ENCODE assay signal across 1 cellular context in genomic region chr17:69428252-69428980, GRCh38.
A peak's percentile ranks its signal among the peaks of the same experiment; 100 is the strongest.
TF ChIP-seq lines count a peak whose summit lies in the region.

No MANE protein-coding gene starts in this region.

TF ChIP-seq in GM12878, 131 proteins besides CTCF, POLR2A, EP300 and RAD21:
- TF ChIP-seq NFYA (IDR thresholded peaks at IDR 0.05; ENCODE audit: borderline replicate concordance, low read depth, low read length): no peak
- TF ChIP-seq RCOR1 (conservative IDR thresholded peaks at IDR 0.05; ENCODE audit: low read depth, low read length): no peak
- no peak for TF ChIP-seq CHD1 (IDR thresholded peaks at IDR 0.05; ENCODE audit: low read depth, low read length)
- TF ChIP-seq CHD4 (IDR thresholded peaks at IDR 0.05): no peak
- TF ChIP-seq ATF7 (IDR thresholded peaks at IDR 0.05; ENCODE audit: low read depth): 0 out of 2 replicates have a peak, but pooled peaks have one; percentile 20
- 0 out of 2 replicates have a peak, but pooled peaks have one; percentile 13 for TF ChIP-seq ZNF384 (IDR thresholded peaks at IDR 0.05; ENCODE audit: borderline replicate concordance, low read depth, low read length)
- TF ChIP-seq ATF3 (IDR thresholded peaks at IDR 0.05; ENCODE audit: borderline replicate concordance, extremely low read depth, low read depth, low read length): no peak
- no peak for TF ChIP-seq REST (IDR thresholded peaks at IDR 0.05; ENCODE audit: low read depth, low read length)
- no peak for TF ChIP-seq RBBP5 (conservative IDR thresholded peaks at IDR 0.05)
- no peak for TF ChIP-seq CHD2 (IDR thresholded peaks at IDR 0.05; ENCODE audit: borderline replicate concordance, low read depth, low read length)
- TF ChIP-seq FOS (IDR thresholded peaks at IDR 0.05; ENCODE audit: borderline replicate concordance, extremely low read depth, insufficient read length): no peak
- no peak for TF ChIP-seq LARP7 (IDR thresholded peaks at IDR 0.05)
TF ChIP-seq in GM12878: peak in this region for 2.
